1 cellular context compared by ENCODE assay signal in the genomic region with DNA sequence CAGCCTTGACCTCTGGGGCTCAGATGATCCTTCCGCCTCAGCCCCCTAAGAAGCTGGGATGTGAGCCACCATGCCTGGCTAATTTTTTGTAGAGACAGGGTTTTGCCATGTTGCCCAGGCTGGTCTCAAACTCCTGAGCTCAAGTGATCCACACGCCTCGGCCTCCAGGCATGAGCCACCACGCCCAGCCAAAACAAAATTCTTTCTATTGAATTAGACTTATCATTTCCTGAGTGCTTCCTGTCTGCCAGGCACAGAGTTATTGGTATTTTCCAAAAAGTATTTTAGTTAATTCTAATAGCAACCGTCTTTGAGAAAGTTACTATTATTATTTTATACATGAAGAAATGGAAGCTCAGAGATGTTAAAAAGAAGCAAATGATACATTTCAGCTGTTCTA.
TF ChIP-seq lines count a peak whose summit lies in the region.

No MANE protein-coding gene starts in this region.

TF ChIP-seq in endothelial cell of umbilical vein, 7 proteins besides CTCF, POLR2A, EP300 and RAD21 (continued from another document):
- no peak for TF ChIP-seq JUN (IDR thresholded peaks at IDR 0.05; ENCODE audit: borderline replicate concordance, insufficient read depth, insufficient read length, low read depth)
- TF ChIP-seq GATA2 (IDR thresholded peaks at IDR 0.05; ENCODE audit: insufficient read depth, insufficient read length, low read depth, low read length), result no peak
TF ChIP-seq in endothelial cell of umbilical vein: peak in this region for 0.
